25 cellular contexts compared by ENCODE assay signal in genomic region chr12:74922117-74922516, GRCh38.
"Had no signal": no experiment of that assay in that cellular context is flagged by ENCODE, and none has a peak within 500 bp of the region (broad histone marks: within the 10 kb centered on the region; RNA-seq: fewer than 3 reads in every experiment).

No MANE protein-coding gene starts in this region.

- H3K9me3 ChIP-seq: esophagus squamous epithelium, prostate gland, testis, tibial artery had no signal

- H3K4me1 Mint-ChIP-seq: immature natural killer cell; mesothelial cell of epicardium; neural crest cell; stimulated activated effector memory CD8-positive, alpha-beta T cell treated with anti-CD3 and anti-CD28 coated beads, Interleukin-12 subunit alpha, Interleukin-12 subunit beta, amount 100 ng/mL, for 72 hours had no signal

- H3K4me3 Mint-ChIP-seq: effector memory CD8-positive, alpha-beta T cell; immature natural killer cell; mesothelial cell of epicardium; naive thymus-derived CD8-positive, alpha-beta T cell; neural crest cell; stimulated activated effector memory CD8-positive, alpha-beta T cell treated with anti-CD3 and anti-CD28 coated beads, Interleukin-12 subunit alpha, Interleukin-12 subunit beta, amount 100 ng/mL, for 72 hours; type B pancreatic cell had no signal

- H3K4me3 ChIP-seq: esophagus squamous epithelium, prostate gland, right atrium auricular region, sigmoid colon, testis, tibial artery had no signal

- ATAC-seq: effector memory CD8-positive, alpha-beta T cell; naive thymus-derived CD8-positive, alpha-beta T cell; stimulated activated effector memory CD8-positive, alpha-beta T cell treated with anti-CD3 and anti-CD28 coated beads, Interleukin-12 subunit alpha, Interleukin-12 subunit beta, amount 100 ng/mL, for 72 hours; stimulated activated naive CD8-positive, alpha-beta T cell treated with anti-CD3 and anti-CD28 coated beads, Interleukin-15, Interleukin-2, amounts not matched to agents 100 U/mL and 50 U/mL, for 24 hours had no signal

- H3K27ac Mint-ChIP-seq: effector memory CD8-positive, alpha-beta T cell; immature natural killer cell; mesothelial cell of epicardium; naive thymus-derived CD8-positive, alpha-beta T cell; stimulated activated effector memory CD8-positive, alpha-beta T cell treated with anti-CD3 and anti-CD28 coated beads, Interleukin-12 subunit alpha, Interleukin-12 subunit beta, amount 100 ng/mL, for 72 hours; type B pancreatic cell had no signal

- H3K36me3 Mint-ChIP-seq: immature natural killer cell; stimulated activated effector memory CD8-positive, alpha-beta T cell treated with anti-CD3 and anti-CD28 coated beads, Interleukin-12 subunit alpha, Interleukin-12 subunit beta, amount 100 ng/mL, for 72 hours had no signal

- DNase-seq: cortex of kidney; effector memory CD8-positive, alpha-beta T cell; erythroblast; esophagus squamous epithelium; foreskin melanocyte; hypothalamus; immature natural killer cell; mesenchymal stem cell; sigmoid colon; stimulated activated CD4-positive, alpha-beta T cell treated with anti-CD3 and anti-CD28 coated beads, Interleukin-2, amount 100 ng/mL, for 24 hours; stimulated activated CD4-positive, alpha-beta T cell treated with anti-CD3 and anti-CD28 coated beads, Interleukin-4, amount 100 ng/mL, for 24 hours; stimulated activated naive CD8-positive, alpha-beta T cell treated with anti-CD3 and anti-CD28 coated beads, Interleukin-15, Interleukin-2, amounts not matched to agents 100 U/mL and 50 U/mL, for 24 hours; substantia nigra; testis; tibial artery had no signal

- H3K27ac ChIP-seq: esophagus squamous epithelium, prostate gland, right atrium auricular region, sigmoid colon, testis, tibial artery had no signal

- FAIRE-seq: endometrium, keratinocyte, urothelium cell line had no signal

- H3K27me3 Mint-ChIP-seq: effector memory CD8-positive, alpha-beta T cell; naive thymus-derived CD8-positive, alpha-beta T cell; type B pancreatic cell had no signal

- H3K36me3 ChIP-seq: esophagus squamous epithelium, prostate gland, right atrium auricular region, sigmoid colon, tibial artery had no signal

- H3K27me3 ChIP-seq: esophagus squamous epithelium, right atrium auricular region, sigmoid colon, testis, tibial artery had no signal

- H3K4me1 ChIP-seq: esophagus squamous epithelium, prostate gland, right atrium auricular region, sigmoid colon, testis, tibial artery had no signal
